17 cellular contexts compared by ENCODE assay signal in the genomic region with DNA sequence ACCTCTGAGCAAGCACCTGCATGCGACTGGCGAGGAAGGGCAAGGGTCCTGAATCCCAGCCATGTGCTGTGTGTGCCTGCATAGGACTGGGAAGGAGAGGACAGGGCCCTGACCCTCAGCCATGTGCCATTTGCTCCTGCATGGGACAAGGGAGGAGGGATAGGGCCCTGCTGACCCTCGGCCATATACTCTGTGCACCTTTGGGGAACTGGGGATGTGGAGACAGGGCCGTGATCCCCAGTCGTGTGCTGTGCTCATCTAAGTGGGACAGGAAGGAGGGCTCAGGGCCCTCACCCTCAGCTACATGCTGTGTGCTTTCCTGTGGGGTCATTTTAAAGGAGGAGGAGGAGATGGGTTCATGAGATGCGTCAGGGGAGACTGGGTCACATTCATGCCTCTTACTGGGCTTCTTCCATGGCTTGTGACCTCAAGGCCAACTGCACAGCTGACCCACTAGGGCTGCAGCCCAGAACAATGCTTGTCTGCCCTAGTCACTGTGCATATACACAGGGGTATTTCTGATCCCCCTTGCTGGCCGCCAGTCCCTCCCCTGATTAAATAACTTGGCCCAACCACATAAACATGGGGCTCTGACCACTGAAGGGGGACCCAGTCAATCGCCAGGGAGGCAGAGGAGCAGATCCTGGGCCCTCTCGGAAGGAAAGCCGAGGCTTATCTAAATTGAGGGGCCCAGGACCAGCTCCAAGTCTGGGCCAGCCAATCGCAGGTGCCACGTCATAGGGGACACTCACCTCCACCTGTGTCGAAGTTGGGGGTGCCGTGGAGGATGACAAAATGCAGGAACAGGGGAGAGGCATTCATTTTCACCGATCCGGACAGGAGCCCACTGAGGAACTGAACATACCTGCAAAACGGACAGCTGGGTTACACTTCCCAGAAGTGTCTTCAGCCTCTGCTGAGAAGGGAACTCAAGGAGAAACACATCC.
"Had no signal": no experiment of that assay in that cellular context is flagged by ENCODE, and none has a peak within 500 bp of the region (broad histone marks: within the 10 kb centered on the region; RNA-seq: fewer than 3 reads in every experiment).

No MANE protein-coding gene starts in this region.

- H3K27me3 ChIP-seq: hepatocyte, pancreas, SJSA1, transverse colon had no signal

- H3K4me1 Mint-ChIP-seq: activated B cell treated with CpG ODN at 0.5 μM for 24 hours; activated T-helper 17 cell treated with anti-CD3 and anti-CD28 coated beads, Interleukin-2, amount 50 U/mL, for 72 hours; stimulated activated effector memory CD8-positive, alpha-beta T cell treated with anti-CD3 and anti-CD28 coated beads, Interleukin-12 subunit alpha, Interleukin-12 subunit beta, amount 100 ng/mL, for 72 hours had no signal

- H3K27me3 Mint-ChIP-seq: activated B cell treated with CpG ODN at 0.5 μM for 24 hours; activated CD4-positive, alpha-beta T cell treated with anti-CD3 and anti-CD28 coated beads, Interleukin-2, amount 10 ng/mL, durations not matched to agents 24 days and 14 days; activated T-helper 17 cell treated with anti-CD3 and anti-CD28 coated beads, Interleukin-2, amount 50 U/mL, for 72 hours had no signal

- H3K27ac Mint-ChIP-seq: activated B cell treated with CpG ODN at 0.5 μM for 24 hours; activated CD4-positive, alpha-beta T cell treated with anti-CD3 and anti-CD28 coated beads, Interleukin-2, amount 10 ng/mL, durations not matched to agents 24 days and 14 days; activated naive CD4-positive, alpha-beta T cell treated with anti-CD3 and anti-CD28 coated beads for 36 hours; activated T-helper 17 cell treated with anti-CD3 and anti-CD28 coated beads, Interleukin-2, amount 50 U/mL, for 72 hours; effector memory CD8-positive, alpha-beta T cell; nephron; stimulated activated effector memory CD8-positive, alpha-beta T cell treated with anti-CD3 and anti-CD28 coated beads, Interleukin-12 subunit alpha, Interleukin-12 subunit beta, amount 100 ng/mL, for 72 hours; T-helper 1 cell treated with Interleukin-12 subunit alpha and Interleukin-12 subunit beta and Interleukin-4 antibody, amounts not matched to agents 30 μg/mL and 1 μg/mL, for 36 hours had no signal

- H2AFZ ChIP-seq: hepatocyte had no signal

- H3K4me3 ChIP-seq: hepatocyte, pancreas, SJSA1, smooth muscle cell, transverse colon had no signal

- H3K4me2 ChIP-seq: hepatocyte, smooth muscle cell had no signal

- H3K27ac ChIP-seq: hepatocyte, pancreas, SJSA1, transverse colon had no signal

- H3K4me1 ChIP-seq: pancreas, transverse colon had no signal

- H3K4me3 Mint-ChIP-seq: activated B cell treated with CpG ODN at 0.5 μM for 24 hours; activated CD4-positive, alpha-beta T cell treated with anti-CD3 and anti-CD28 coated beads, Interleukin-2, amount 10 ng/mL, durations not matched to agents 24 days and 14 days; activated naive CD4-positive, alpha-beta T cell treated with anti-CD3 and anti-CD28 coated beads for 36 hours; activated T-helper 17 cell treated with anti-CD3 and anti-CD28 coated beads, Interleukin-2, amount 50 U/mL, for 72 hours; effector memory CD8-positive, alpha-beta T cell; nephron; stimulated activated effector memory CD8-positive, alpha-beta T cell treated with anti-CD3 and anti-CD28 coated beads, Interleukin-12 subunit alpha, Interleukin-12 subunit beta, amount 100 ng/mL, for 72 hours; T-helper 1 cell treated with Interleukin-12 subunit alpha and Interleukin-12 subunit beta and Interleukin-4 antibody, amounts not matched to agents 30 μg/mL and 1 μg/mL, for 36 hours had no signal

- ATAC-seq: activated T-helper 17 cell treated with anti-CD3 and anti-CD28 coated beads, Interleukin-2, amount 50 U/mL, for 72 hours; effector memory CD8-positive, alpha-beta T cell; pancreas had no signal

- H3K9me3 ChIP-seq: pancreas, SJSA1, transverse colon had no signal

- H3K9me3 Mint-ChIP-seq: activated B cell treated with CpG ODN at 0.5 μM for 24 hours; activated CD4-positive, alpha-beta T cell treated with anti-CD3 and anti-CD28 coated beads, Interleukin-2, amount 10 ng/mL, durations not matched to agents 24 days and 14 days; activated T-helper 17 cell treated with anti-CD3 and anti-CD28 coated beads, Interleukin-2, amount 50 U/mL, for 72 hours; effector memory CD8-positive, alpha-beta T cell; nephron; stimulated activated effector memory CD8-positive, alpha-beta T cell treated with anti-CD3 and anti-CD28 coated beads, Interleukin-12 subunit alpha, Interleukin-12 subunit beta, amount 100 ng/mL, for 72 hours; T-helper 1 cell treated with Interleukin-12 subunit alpha and Interleukin-12 subunit beta and Interleukin-4 antibody, amounts not matched to agents 30 μg/mL and 1 μg/mL, for 36 hours had no signal

- H3K36me3 Mint-ChIP-seq: stimulated activated effector memory CD8-positive, alpha-beta T cell treated with anti-CD3 and anti-CD28 coated beads, Interleukin-12 subunit alpha, Interleukin-12 subunit beta, amount 100 ng/mL, for 72 hours had no signal

- DNase-seq: activated B cell treated with CpG ODN at 0.5 μM for 24 hours; activated CD4-positive, alpha-beta T cell treated with anti-CD3 and anti-CD28 coated beads, Interleukin-2, amount 10 ng/mL, durations not matched to agents 24 days and 14 days; activated naive CD4-positive, alpha-beta T cell treated with anti-CD3 and anti-CD28 coated beads for 36 hours; caudate nucleus; cortex of kidney; effector memory CD8-positive, alpha-beta T cell; erythroblast; kidney glomerular epithelial cell; pancreas; transverse colon had no signal
